12 cellular contexts compared by ENCODE assay signal in genomic region chr9:35774907-35775635, GRCh38. TPM values are rescaled to one million over a fixed set of nuclear protein-coding genes. Genes with fewer than 3 reads are reported as not detected.
A peak's percentile ranks its signal among the peaks of the same experiment; 100 is the strongest.
DNase-seq lines count a peak whose midpoint lies in the region; ATAC-seq and TF ChIP-seq lines count a peak whose summit lies in the region.
"Had no signal": no experiment of that assay in that cellular context is flagged by ENCODE, and none has a peak within 500 bp of the region (broad histone marks: within the 10 kb centered on the region; RNA-seq: fewer than 3 reads in every experiment).

No MANE protein-coding gene starts in this region.

- ATAC-seq in gastroesophageal sphincter (peak; percentile 42), GM19035 (IDR thresholded peaks at IDR 0.05; ENCODE audit: unreplicated experiment) (no peak), PC-3 (no peak), GM18498 (IDR thresholded peaks at IDR 0.05; ENCODE audit: unreplicated experiment) (no peak)
- ATAC-seq: left colon had no signal

- H3K9me2 ChIP-seq in PC-3 (replicated peaks; ENCODE audit: low read length), result no peaks in the 10 kb centered on the region

- no peaks in the 10 kb centered on the region for H4K20me1 ChIP-seq in PC-3 (ENCODE audit: low read length)

- H3K36me3 Mint-ChIP-seq in progenitor cell of endocrine pancreas (ENCODE audit: insufficient read depth), result peaks cover under 1% of the 10 kb centered on the region

- peaks cover 5% of the 10 kb centered on the region for H3F3A ChIP-seq in PC-3 (ENCODE audit: low read length, unreplicated experiment)

- no peaks in the 10 kb centered on the region for H3K36me3 ChIP-seq in gastroesophageal sphincter
- H3K36me3 ChIP-seq in PC-3 (ENCODE audit: low read depth, low read length), result no peaks in the 10 kb centered on the region
- H3K36me3 ChIP-seq: thoracic aorta had no signal

- no peak overlapping the region for H3K4me3 Mint-ChIP-seq in progenitor cell of endocrine pancreas (ENCODE audit: low read depth)
- H3K4me3 Mint-ChIP-seq: activated naive CD8-positive, alpha-beta T cell treated with anti-CD3 and anti-CD28 coated beads, Interleukin-2, amount 10 ng/mL, durations not matched to agents 7 days and 5 days had no signal

- no peaks in the 10 kb centered on the region for H3K27me3 ChIP-seq in gastroesophageal sphincter
- no peaks in the 10 kb centered on the region for H3K27me3 ChIP-seq in PC-3 (ENCODE audit: low read length)

- TF ChIP-seq CTCF in gastroesophageal sphincter (IDR thresholded peaks at IDR 0.05), result no peak
- no peak for TF ChIP-seq CTCF in progenitor cell of endocrine pancreas (IDR thresholded peaks at IDR 0.05; ENCODE audit: unreplicated experiment)
- no peak for TF ChIP-seq CTCF in PC-3 (conservative IDR thresholded peaks at IDR 0.05; ENCODE audit: low read depth, low read length)

- no peak overlapping the region for H3K4me3 ChIP-seq in gastroesophageal sphincter
- H3K4me3 ChIP-seq in PC-3 (ENCODE audit: low read length), result no peak overlapping the region
- H3K4me3 ChIP-seq: thoracic aorta had no signal

- H3K27ac Mint-ChIP-seq in progenitor cell of endocrine pancreas, result peak overlapping the region; percentile 50
- H3K27ac Mint-ChIP-seq: activated naive CD8-positive, alpha-beta T cell treated with anti-CD3 and anti-CD28 coated beads, Interleukin-2, amount 10 ng/mL, durations not matched to agents 7 days and 5 days had no signal

- no peak overlapping the region for H3K27ac ChIP-seq in gastroesophageal sphincter
- H3K27ac ChIP-seq in PC-3 (ENCODE audit: low read length), result no peak overlapping the region
- H3K27ac ChIP-seq: thoracic aorta had no signal

- TF ChIP-seq EP300 in gastroesophageal sphincter (IDR thresholded peaks at IDR 0.05), result no peak

- no peaks in the 10 kb centered on the region for H3K9me3 Mint-ChIP-seq in progenitor cell of endocrine pancreas (ENCODE audit: low read depth)
- H3K9me3 Mint-ChIP-seq: activated naive CD8-positive, alpha-beta T cell treated with anti-CD3 and anti-CD28 coated beads, Interleukin-2, amount 10 ng/mL, durations not matched to agents 7 days and 5 days had no signal

- peak; percentile 28 for DNase-seq in NCI-H1105 treated with DMSO at 0.1 percent for 48 hours (lab: John Stamatoyannopoulos, UW)
- DNase-seq in NCI-H1105 (lab: John Stamatoyannopoulos, UW), result no peak
- peak; percentile 26 for DNase-seq in NCI-H345 treated with DMSO at 0.1 percent for 48 hours (lab: John Stamatoyannopoulos, UW; ENCODE audit: unreplicated experiment)
- DNase-seq in progenitor cell of endocrine pancreas (ENCODE audit: low spot score, unreplicated experiment), result no peak
- no peak for DNase-seq in PC-3
- DNase-seq: activated naive CD8-positive, alpha-beta T cell treated with anti-CD3 and anti-CD28 coated beads, Interleukin-2, amount 10 ng/mL, durations not matched to agents 7 days and 5 days; left colon; stimulated activated CD4-positive, alpha-beta T cell treated with anti-CD3 and anti-CD28 coated beads, Interleukin-15, amount 100 ng/mL, for 24 hours had no signal

- H3K9me3 ChIP-seq in gastroesophageal sphincter, result no peaks in the 10 kb centered on the region
- no peaks in the 10 kb centered on the region for H3K9me3 ChIP-seq in PC-3 (ENCODE audit: low read length)
- H3K9me3 ChIP-seq: thoracic aorta had no signal

- POLR2A ChIA-PET in PC-3 (lab: Charles Lee; ENCODE audit: unreplicated experiment), result no interaction called here

- intact Hi-C loops in PC-3 (cut with micrococcal nuclease), result loop anchor here (10.0 kb wide), 1 partner anchor 50 kb away; the partner anchor contains the start of genes FAM221B and TMEM8B

- BruUV-seq in PC-3 (replicated peaks; lab: Mats Ljungman, UMichigan), result no TSS peak

- H3K79me2 ChIP-seq in PC-3 (ENCODE audit: low read length), result no peaks in the 10 kb centered on the region

- no peak overlapping the region for H3K4me2 ChIP-seq in PC-3 (ENCODE audit: low read length)

- CTCF ChIA-PET in PC-3 (lab: Charles Lee), result no interaction called here

- no peak overlapping the region for H2AFZ ChIP-seq in PC-3 (ENCODE audit: low read length)

- H3K9ac ChIP-seq in PC-3 (ENCODE audit: low read length), result no peak overlapping the region

- no peak for TF ChIP-seq POLR2A in gastroesophageal sphincter (IDR thresholded peaks at IDR 0.05)

- WGBS in gastroesophageal sphincter (ENCODE audit: low coverage in 1 of 2), 2 donors, result 63 to 66% methylated on average over 5 to 7 of the region's 7 CpGs

- peaks cover 7 to 22% (median 20%) of the 10 kb centered on the region in 3 donors for H3K4me1 ChIP-seq in gastroesophageal sphincter
- peaks cover 34% of the 10 kb centered on the region for H3K4me1 ChIP-seq in PC-3 (ENCODE audit: insufficient read depth, low read length)

- H3K4me1 Mint-ChIP-seq in progenitor cell of endocrine pancreas (ENCODE audit: low read depth), result peaks cover 10% of the 10 kb centered on the region
- H3K4me1 Mint-ChIP-seq: activated naive CD8-positive, alpha-beta T cell treated with anti-CD3 and anti-CD28 coated beads, Interleukin-2, amount 10 ng/mL, durations not matched to agents 7 days and 5 days had no signal

- no peaks in the 10 kb centered on the region for H3K27me3 Mint-ChIP-seq in progenitor cell of endocrine pancreas
- H3K27me3 Mint-ChIP-seq: activated naive CD8-positive, alpha-beta T cell treated with anti-CD3 and anti-CD28 coated beads, Interleukin-2, amount 10 ng/mL, durations not matched to agents 7 days and 5 days had no signal

RNA-seq across cellular contexts. Expression of gene NPR2, which starts 16.3 kb away (rescaled TPM):
- total RNA-seq in gastroesophageal sphincter, result 10 to 100 TPM; 12.7 to 39.3 (median 34.5) TPM
- total RNA-seq in progenitor cell of endocrine pancreas, result 17.0 and 23.4 TPM in 2 replicates
- 1.0 and 1.5 TPM in 2 replicates for total RNA-seq in PC-3 (2014; rRNA removed)

RNA-seq across cellular contexts. Expression of gene MSMP, which starts 21.0 kb away (rescaled TPM):
- total RNA-seq in gastroesophageal sphincter (1 to 10 TPM in 1 of 4 donors, not detected in 3; 2.0 TPM), progenitor cell of endocrine pancreas (not detected in 2 replicates), PC-3 (2014; rRNA removed) (145 and 149 TPM in 2 replicates)
- total RNA-seq: activated naive CD8-positive, alpha-beta T cell treated with anti-CD3 and anti-CD28 coated beads, Interleukin-2, amount 10 ng/mL, durations not matched to agents 7 days and 5 days; left colon; thoracic aorta had no signal

RNA-seq across cellular contexts. Expression of gene RGP1, which starts 26.0 kb away (rescaled TPM):
- total RNA-seq in gastroesophageal sphincter (10 to 100 TPM; 19.7 to 34.4 (median 23.4) TPM), progenitor cell of endocrine pancreas (37.8 and 40.0 TPM in 2 replicates), PC-3 (2014; rRNA removed) (13.8 and 14.3 TPM in 2 replicates)

RNA-seq across cellular contexts. Expression of gene GBA2, which starts 26.0 kb away (rescaled TPM):
- total RNA-seq in gastroesophageal sphincter (10 to 100 TPM; 35.3 to 81.1 (median 54.3) TPM), progenitor cell of endocrine pancreas (130 and 138 TPM in 2 replicates), PC-3 (2014; rRNA removed) (60.9 and 81.7 TPM in 2 replicates)

RNA-seq across cellular contexts. Expression of gene SPAG8, which starts 37.0 kb away (rescaled TPM):
- total RNA-seq in gastroesophageal sphincter (1 to 10 TPM in 3 of 4 donors, under 1 TPM in 1; 0.81 to 2.1 (median 1.4) TPM), progenitor cell of endocrine pancreas (2.9 and 3.2 TPM in 2 replicates), PC-3 (2014; rRNA removed) (not detected in 2 replicates)

Comparison
In these comparisons a context has a peak if more than half of its experiments do, and no peak if none do; other contexts are left out.
1. DNase-seq: peak in NCI-H1105 treated with DMSO at 0.1 percent for 48 hours (single experiment) and NCI-H345 treated with DMSO at 0.1 percent for 48 hours (single experiment); none in NCI-H1105 (single experiment), progenitor cell of endocrine pancreas (single experiment) and PC-3 (single experiment).
2. RNA of gene MSMP, which starts 21.0 kb away (total RNA-seq): 145 to 149 TPM in PC-3; 2.0 TPM in gastroesophageal sphincter and not detected in progenitor cell of endocrine pancreas; every median in the first group is over 10 times any median in the second.